In genomic region chr9:33393581-33393980, GRCh38 we compare ENCODE assay signal across 28 cellular contexts. TPM values are rescaled to one million over a fixed set of nuclear protein-coding genes. Genes with fewer than 3 reads are reported as not detected.
DNase-seq lines count a peak whose midpoint lies in the region; ATAC-seq, FAIRE-seq and TF ChIP-seq lines count a peak whose summit lies in the region.
"Had no signal": no experiment of that assay in that cellular context is flagged by ENCODE, and none has a peak within 500 bp of the region (broad histone marks: within the 10 kb centered on the region; RNA-seq: fewer than 3 reads in every experiment).

No MANE protein-coding gene starts in this region.

- no peaks in the 10 kb centered on the region for H3K36me3 Mint-ChIP-seq in natural killer cell

- in situ Hi-C loops in HepG2 (cut with HindIII; ENCODE audit: extremely low pct_ligation_motif_present, low pct_unique_long_range_greater_than_20kb) = no loop called here

- CTCF ChIA-PET in HepG2 (lab: Yijun Ruan, JAX; ENCODE audit: low intra/inter-chr PET ratio, low total read pairs) = no interaction called here

- H3K27ac ChIP-seq in Peyer's patch (peak overlapping the region in 3 of 4 donors; percentile 66 to 93 (median 78)), HepG2 (ENCODE audit: extremely low read length, insufficient read depth, low read length) (no peak overlapping the region), skeletal muscle tissue (ENCODE audit: low read depth, low read length) (peak overlapping the region; percentile 86), small intestine (ENCODE audit: low read depth in 1 of 2, low read length in 1 of 2) (peak overlapping the region in 1 of 2 donors; percentile 86)
- H3K27ac ChIP-seq: pancreas, skin epidermis had no signal

- H4K20me1 ChIP-seq in HepG2 (ENCODE audit: insufficient read depth, low read length) = no peaks in the 10 kb centered on the region

- POLR2A ChIA-PET in HepG2 (lab: Yijun Ruan, JAX) = interaction anchor here (1.1 to 1.7 kb wide), 3 partner anchors 10 to 80 kb away, joined by 3 to 5 read pairs (median 3); partner anchors contain the start of genes AQP3 and NOL6

- H3K4me3 ChIP-seq in Peyer's patch (peak overlapping the region in 2 of 4 donors; percentile 48 to 54), HepG2 (replicated peaks in 1 of 3; ENCODE audit: insufficient read depth in 1 of 3, low read depth in 2 of 3, low read length in 3 of 3) (peak overlapping the region in 2 of 3 experiments; percentile 12 to 65; a peak in 2 of 6 replicates), skeletal muscle tissue (ENCODE audit: low read length in 3 of 3) (peak overlapping the region in 2 of 3 donors; percentile 35 to 49), small intestine (ENCODE audit: low read depth in 1 of 2, low read length in 2 of 2) (peak overlapping the region in 1 of 2 donors; percentile 67)
- H3K4me3 ChIP-seq: pancreas, skin epidermis had no signal

- no TSS peak for BruUV-seq in HepG2 (replicated peaks; lab: Mats Ljungman, UMichigan)

- no peak overlapping the region for H3K27ac Mint-ChIP-seq in natural killer cell
- H3K27ac Mint-ChIP-seq: stimulated activated naive CD8-positive, alpha-beta T cell treated with anti-CD3 and anti-CD28 coated beads, Interleukin-15, Interleukin-2, amounts not matched to agents 100 ng/mL and 50 ng/mL, for 24 hours had no signal

- no peak for TF ChIP-seq RAD21 in HepG2 (CRISPR knock-in tag; IDR thresholded peaks at IDR 0.05)

- 11% methylated on average over 10 of the region's 11 CpGs for WGBS in HepG2 (ENCODE audit: low lambda C conversion rate)
- WGBS in small intestine, 3 donors = 31 to 65% (median 43%) methylated on average over 11 of the region's 11 CpGs

- H3K79me2 ChIP-seq in HepG2 (ENCODE audit: insufficient read depth, low read length) = no peaks in the 10 kb centered on the region

- no peaks in the 10 kb centered on the region for H3K27me3 ChIP-seq in Peyer's patch
- H3K27me3 ChIP-seq in HepG2 (ENCODE audit: control insufficient read depth in 1 of 2, insufficient read depth in 2 of 2, low read length in 2 of 2) = peaks cover 0 to 3% of the 10 kb centered on the region in 2 experiments; a peak in 1 of 5 replicates
- H3K27me3 ChIP-seq in skeletal muscle tissue (ENCODE audit: control insufficient read depth in 3 of 3, insufficient read depth in 3 of 3, low read length in 3 of 3) = no peaks in the 10 kb centered on the region
- H3K27me3 ChIP-seq in small intestine (ENCODE audit: control insufficient read depth in 2 of 2, insufficient read depth in 2 of 2, low read length in 2 of 2) = no peaks in the 10 kb centered on the region
- H3K27me3 ChIP-seq: pancreas had no signal

- TF ChIP-seq CTCF in Peyer's patch (IDR thresholded peaks at IDR 0.05) (no peak), HepG2 (CRISPR knock-in tag; IDR thresholded peaks at IDR 0.05) (no peak), natural killer cell (IDR thresholded peaks at IDR 0.05) (no peak)

- TF ChIP-seq EP300 in HepG2 (IDR thresholded peaks at IDR 0.05; ENCODE audit: low read depth in 2 of 2, low read length in 2 of 2) = no peak
- no peak for TF ChIP-seq EP300 in HepG2 (CRISPR knock-in tag; IDR thresholded peaks at IDR 0.05; ENCODE audit: borderline replicate concordance)

- TF ChIP-seq POLR2A in Peyer's patch (IDR thresholded peaks at IDR 0.05) (no peak), HepG2 (IDR thresholded peaks at IDR 0.05; ENCODE audit: insufficient read depth in 1 of 2, low read depth in 2 of 2, low read length in 2 of 2) (no peak)

- no peaks in the 10 kb centered on the region for H3K4me1 Mint-ChIP-seq in natural killer cell

- no peak overlapping the region for H2AFZ ChIP-seq in HepG2 (ENCODE audit: low read length)

- intact Hi-C loops in HepG2 (cut with micrococcal nuclease; ENCODE audit: unreplicated experiment) (no loop called here), natural killer cell (cut with micrococcal nuclease) (no loop called here)

- H3K9me3 ChIP-seq in Peyer's patch (no peaks in the 10 kb centered on the region), HepG2 (ENCODE audit: low read length) (no peaks in the 10 kb centered on the region), skeletal muscle tissue (ENCODE audit: control insufficient read depth in 3 of 3, low read length in 3 of 3) (no peaks in the 10 kb centered on the region), small intestine (ENCODE audit: control insufficient read depth, low read depth) (no peaks in the 10 kb centered on the region)
- H3K9me3 ChIP-seq: pancreas had no signal

- H3K4me1 ChIP-seq in Peyer's patch (peaks cover 0 to 11% (median 0%) of the 10 kb centered on the region in 4 donors), HepG2 (ENCODE audit: insufficient read depth, low read length) (peaks cover 54% of the 10 kb centered on the region), skeletal muscle tissue (ENCODE audit: control insufficient read depth in 3 of 3, insufficient read depth in 3 of 3, low read length in 3 of 3) (peaks cover 25 to 47% (median 39%) of the 10 kb centered on the region in 3 donors), small intestine (ENCODE audit: control insufficient read depth in 2 of 2, insufficient read depth in 1 of 2, low read depth in 1 of 2, low read length in 1 of 2) (no peaks in the 10 kb centered on the region)

- peaks cover 0 to 7% of the 10 kb centered on the region in 2 donors for H3K27me3 Mint-ChIP-seq in natural killer cell (ENCODE audit: low read depth in 2 of 2)
- H3K27me3 Mint-ChIP-seq: stimulated activated naive CD8-positive, alpha-beta T cell treated with anti-CD3 and anti-CD28 coated beads, Interleukin-15, Interleukin-2, amounts not matched to agents 100 ng/mL and 50 ng/mL, for 24 hours had no signal

- H3K9ac ChIP-seq in HepG2 (ENCODE audit: insufficient read depth, low read depth, low read length) (peak overlapping the region; percentile 36; the same call in 1 of the 2 replicates), skeletal muscle tissue (ENCODE audit: low read depth in 1 of 3, low read length in 3 of 3) (peak overlapping the region in 1 of 3 donors; percentile 63)

- H3K9me3 Mint-ChIP-seq in natural killer cell = no peaks in the 10 kb centered on the region
- H3K9me3 Mint-ChIP-seq: activated T-cell treated with anti-CD3 and anti-CD28 coated beads, Interleukin-2, amount 50 U/mL, for 4 hours; H9; stimulated activated naive CD8-positive, alpha-beta T cell treated with anti-CD3 and anti-CD28 coated beads, Interleukin-15, Interleukin-2, amounts not matched to agents 100 ng/mL and 50 ng/mL, for 24 hours had no signal

- H3K36me3 ChIP-seq in Peyer's patch (no peaks in the 10 kb centered on the region), HepG2 (replicated peaks in 1 of 2; ENCODE audit: control insufficient read depth in 1 of 2, insufficient read depth in 2 of 2, low read length in 2 of 2) (no peaks in the 10 kb centered on the region), skeletal muscle tissue (ENCODE audit: control insufficient read depth in 3 of 3, insufficient read depth in 3 of 3, low read length in 3 of 3) (no peaks in the 10 kb centered on the region), small intestine (ENCODE audit: control insufficient read depth in 2 of 2, insufficient read depth in 2 of 2, low read length in 2 of 2) (no peaks in the 10 kb centered on the region)
- H3K36me3 ChIP-seq: pancreas had no signal

- H3K4me2 ChIP-seq in HepG2 (ENCODE audit: low read depth, low read length) = peak overlapping the region; percentile 94

- DNase-seq in Peyer's patch = no peak
- DNase-seq in cerebellum (ENCODE audit: low spot score) = peak; percentile 74
- DNase-seq in HepG2 (ENCODE audit: low spot score) = no peak
- DNase-seq in small intestine = no peak
- no peak for DNase-seq in natural killer cell
- no peak for DNase-seq in AG08395 (ENCODE audit: low spot score)
- DNase-seq: activated naive CD4-positive, alpha-beta T cell treated with Interleukin-2 at 50 U/mL for 16 hours; activated T-cell treated with anti-CD3 and anti-CD28 coated beads, Interleukin-2, amount 50 U/mL, for 4 hours; aorta; COR-L47; effector memory CD4-positive, alpha-beta T cell; EL; H9; KG1; NCI-H1694 treated with DMSO at 0.1 percent for 48 hours; NK-92 treated with Interleukin-12 subunit alpha and Interleukin-12 subunit beta, amount 100 ng/mL, for 24 hours; stimulated activated CD4-positive, alpha-beta T cell treated with anti-CD3 and anti-CD28 coated beads, Interleukin-4, amount 100 ng/mL, for 1 hour; T1000; trophoblast cell had no signal

- FAIRE-seq in HepG2 (lab: Jason Lieb, UNC) (no peak), small intestine (lab: Jason Lieb, UNC) (no peak)
- FAIRE-seq: pancreas, RCC 7860 had no signal

- H3K4me3 Mint-ChIP-seq in natural killer cell = no peak overlapping the region
- H3K4me3 Mint-ChIP-seq: activated T-cell treated with anti-CD3 and anti-CD28 coated beads, Interleukin-2, amount 50 U/mL, for 4 hours; H9; stimulated activated naive CD8-positive, alpha-beta T cell treated with anti-CD3 and anti-CD28 coated beads, Interleukin-15, Interleukin-2, amounts not matched to agents 100 ng/mL and 50 ng/mL, for 24 hours had no signal

- no peak for ATAC-seq in HepG2
- ATAC-seq in natural killer cell = no peak
- no peak for ATAC-seq in GM19035 (IDR thresholded peaks at IDR 0.05; ENCODE audit: unreplicated experiment)
- ATAC-seq: activated CD4-positive, CD25-positive, alpha-beta regulatory T cell treated with anti-CD3 and anti-CD28 coated beads, Interleukin-2, amount 50 U/mL, for 24 hours; activated T-cell treated with anti-CD3 and anti-CD28 coated beads, Interleukin-2, amount 50 U/mL, for 4 hours; pancreas had no signal

RNA-seq across cellular contexts. Expression of gene AQP7, which starts 8.8 kb away (rescaled TPM):
- total RNA-seq in Peyer's patch = 100 to 1,000 TPM in 1 of 4 donors, 10 to 100 TPM in 2, 1 to 10 TPM in 1; 5.0 to 119 (median 79.2) TPM
- 0.54 TPM for total RNA-seq in cerebellum
- total RNA-seq in HepG2 (2016; rRNA removed; fragmentation: Illumina TruSeq; extraction: Trizol) = 0.58 and 1.9 TPM in 2 replicates
- 0.71 and 0.81 TPM in 2 replicates for total RNA-seq in HepG2 (2016; cell fraction: cytosol; rRNA removed; fragmentation: Illumina TruSeq; extraction: Trizol; ENCODE audit: low read depth)
- total RNA-seq in HepG2 (2016; cell fraction: insoluble cytoplasmic fraction; rRNA removed; fragmentation: Illumina TruSeq; extraction: Trizol) = 1.0 and 1.6 TPM in 2 replicates
- 0.74 and 0.86 TPM in 2 replicates for total RNA-seq in HepG2 (2016; cell fraction: membrane; rRNA removed; fragmentation: Illumina TruSeq; extraction: Trizol)
- total RNA-seq in HepG2 (2016; cell fraction: nucleus; rRNA removed; fragmentation: Illumina TruSeq; extraction: Trizol) = 2.8 and 3.0 TPM in 2 replicates
- 2.1 and 5.6 TPM in 2 replicates for polyA plus RNA-seq in HepG2 (2011; rRNA removed)
- polyA plus RNA-seq in HepG2 (2011; cell fraction: cytosol; rRNA removed) = 2.7 and 3.2 TPM in 2 replicates
- polyA plus RNA-seq in HepG2 (2011; cell fraction: nucleus; rRNA removed) = 24.1 and 31.8 TPM in 2 replicates
- 7.9 and 9.8 TPM in 2 replicates for polyA plus RNA-seq in HepG2 (2012)
- polyA plus RNA-seq in HepG2 (2016; cell fraction: cytosol; fragmentation: Illumina TruSeq; extraction: Trizol; ENCODE audit: low read depth) = 0.60 and 0.85 TPM in 2 replicates
- polyA plus RNA-seq in HepG2 (2016; cell fraction: insoluble cytoplasmic fraction; fragmentation: Illumina TruSeq; extraction: Trizol; ENCODE audit: low read depth) = 0.82 and 1.2 TPM in 2 replicates
- polyA plus RNA-seq in HepG2 (2016; cell fraction: membrane; fragmentation: Illumina TruSeq; extraction: Trizol; ENCODE audit: low read depth) = 1.2 and 1.7 TPM in 2 replicates
- 7.8 and 9.5 TPM in 2 replicates for polyA plus RNA-seq in HepG2 (2016; cell fraction: nucleus; fragmentation: Illumina TruSeq; extraction: Trizol; ENCODE audit: insufficient read depth, low read depth)
- polyA minus RNA-seq in HepG2 (2011; rRNA and poly(A)+ RNA removed; ENCODE audit: low replicate concordance) = 1.9 and 6.0 TPM in 2 replicates
- 1.2 and 1.5 TPM in 2 replicates for polyA minus RNA-seq in HepG2 (2011; cell fraction: cytosol; rRNA and poly(A)+ RNA removed)
- polyA minus RNA-seq in HepG2 (2011; cell fraction: nucleus; rRNA and poly(A)+ RNA removed) = 6.2 and 6.6 TPM in 2 replicates
- total RNA-seq in skeletal muscle tissue = 6.3 TPM
- polyA plus RNA-seq in small intestine = 10 to 100 TPM; 18.7 to 38.0 (median 33.2) TPM
- total RNA-seq in natural killer cell = not detected
- total RNA-seq: activated T-cell treated with anti-CD3 and anti-CD28 coated beads, Interleukin-2, amount 50 U/mL, for 4 hours; glomerular endothelial cell; H9; lung microvascular endothelial cell had no signal

RNA-seq across cellular contexts. Expression of gene AQP3, which starts 53.8 kb away (rescaled TPM):
- total RNA-seq in Peyer's patch = 100 to 1,000 TPM in 3 of 4 donors, 10 to 100 TPM in 1; 12.4 to 424 (median 260) TPM
- total RNA-seq in cerebellum = 1.1 TPM
- 0.87 and 1.4 TPM in 2 replicates for total RNA-seq in HepG2 (2016; rRNA removed; fragmentation: Illumina TruSeq; extraction: Trizol)
- total RNA-seq in HepG2 (2016; cell fraction: cytosol; rRNA removed; fragmentation: Illumina TruSeq; extraction: Trizol; ENCODE audit: low read depth) = 0.30 and 0.62 TPM in 2 replicates
- total RNA-seq in HepG2 (2016; cell fraction: insoluble cytoplasmic fraction; rRNA removed; fragmentation: Illumina TruSeq; extraction: Trizol) = 0.73 and 1.5 TPM in 2 replicates
- 0.65 and 0.99 TPM in 2 replicates for total RNA-seq in HepG2 (2016; cell fraction: membrane; rRNA removed; fragmentation: Illumina TruSeq; extraction: Trizol)
- 1.2 and 1.3 TPM in 2 replicates for total RNA-seq in HepG2 (2016; cell fraction: nucleus; rRNA removed; fragmentation: Illumina TruSeq; extraction: Trizol)
- polyA plus RNA-seq in HepG2 (2011; rRNA removed) = 5.5 and 12.2 TPM in 2 replicates
- polyA plus RNA-seq in HepG2 (2011; cell fraction: cytosol; rRNA removed) = 7.3 and 9.8 TPM in 2 replicates
- 8.4 and 11.9 TPM in 2 replicates for polyA plus RNA-seq in HepG2 (2011; cell fraction: nucleus; rRNA removed)
- polyA plus RNA-seq in HepG2 (2012) = 14.8 and 18.2 TPM in 2 replicates
- polyA plus RNA-seq in HepG2 (2016; cell fraction: cytosol; fragmentation: Illumina TruSeq; extraction: Trizol; ENCODE audit: low read depth) = 0.33 and 0.46 TPM in 2 replicates
- 0.59 and 0.63 TPM in 2 replicates for polyA plus RNA-seq in HepG2 (2016; cell fraction: insoluble cytoplasmic fraction; fragmentation: Illumina TruSeq; extraction: Trizol; ENCODE audit: low read depth)
- polyA plus RNA-seq in HepG2 (2016; cell fraction: membrane; fragmentation: Illumina TruSeq; extraction: Trizol; ENCODE audit: low read depth) = 0.94 and 1.2 TPM in 2 replicates
- 1.4 and 2.5 TPM in 2 replicates for polyA plus RNA-seq in HepG2 (2016; cell fraction: nucleus; fragmentation: Illumina TruSeq; extraction: Trizol; ENCODE audit: insufficient read depth, low read depth)
- polyA minus RNA-seq in HepG2 (2011; rRNA and poly(A)+ RNA removed; ENCODE audit: low replicate concordance) = 6.2 and 648 TPM in 2 replicates
- 4.7 and 6.3 TPM in 2 replicates for polyA minus RNA-seq in HepG2 (2011; cell fraction: cytosol; rRNA and poly(A)+ RNA removed)
- polyA minus RNA-seq in HepG2 (2011; cell fraction: nucleus; rRNA and poly(A)+ RNA removed) = 2.0 and 2.7 TPM in 2 replicates
- 6.8 TPM for total RNA-seq in skeletal muscle tissue
- polyA plus RNA-seq in small intestine = 100 to 1,000 TPM in 2 of 3 donors, 10 to 100 TPM in 1; 36.6 to 158 (median 117) TPM
- 10 to 100 TPM in 1 of 3 donors, 1 to 10 TPM in 2; 3.9 to 12.7 (median 6.1) TPM for total RNA-seq in natural killer cell
